ENCODE assay signal across 26 cellular contexts in the genomic region with DNA sequence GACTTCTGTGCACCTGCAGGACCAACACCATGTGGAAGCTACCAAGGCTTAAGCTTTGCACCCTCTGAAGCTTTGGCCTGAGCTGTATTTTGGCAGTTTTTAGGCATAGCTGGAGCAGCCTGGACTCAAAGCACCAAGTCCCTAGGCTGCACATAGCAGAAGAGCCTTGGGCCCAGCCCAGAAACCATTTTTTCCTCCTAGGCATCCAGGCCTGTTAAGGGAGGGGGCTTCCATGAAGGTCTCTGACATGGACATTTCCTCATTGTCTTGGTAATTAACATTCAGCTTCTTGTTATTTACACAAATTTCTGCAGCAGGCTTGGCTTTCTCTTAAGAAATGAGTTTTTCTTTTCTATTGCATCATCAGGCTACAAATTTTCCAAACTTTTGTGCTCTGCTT.
"Had no signal": no experiment of that assay in that cellular context is flagged by ENCODE, and none has a peak within 500 bp of the region (broad histone marks: within the 10 kb centered on the region; RNA-seq: fewer than 3 reads in every experiment).

No MANE protein-coding gene starts in this region.

- H3K27ac ChIP-seq: coronary artery, gastrocnemius medialis, neural progenitor cell, prostate gland, right atrium auricular region, thyroid gland, vagina had no signal

- DNase-seq: dermis blood vessel endothelial cell; effector memory CD8-positive, alpha-beta T cell; gastrocnemius medialis; head of caudate nucleus; kidney; midbrain; naive thymus-derived CD4-positive, alpha-beta T cell; stimulated activated CD4-positive, alpha-beta T cell treated with anti-CD3 and anti-CD28 coated beads, Interleukin-12 subunit alpha, Interleukin-12 subunit beta, amount 100 ng/mL, for 4 hours; stimulated activated CD4-positive, alpha-beta T cell treated with anti-CD3 and anti-CD28 coated beads, Interleukin-1b, Interleukin-23, amount 100 ng/mL, for 48 hours; stimulated activated CD4-positive, alpha-beta T cell treated with anti-CD3 and anti-CD28 coated beads, Interleukin-4, amount 100 ng/mL, for 1 hour; stimulated activated CD8-positive, alpha-beta memory T cell treated with anti-CD3 and anti-CD28 coated beads, Interleukin-4, amount 100 ng/mL, for 48 hours; stimulated activated naive CD4-positive, alpha-beta T cell; stimulated activated naive CD8-positive, alpha-beta T cell treated with anti-CD3 and anti-CD28 coated beads, Interleukin-15, amount 100 ng/mL, for 72 hours; thyroid gland; trophoblast cell had no signal

- H3K27ac Mint-ChIP-seq: effector memory CD8-positive, alpha-beta T cell; memory B cell; naive thymus-derived CD4-positive, alpha-beta T cell; nephron; neural progenitor cell; stimulated activated naive CD8-positive, alpha-beta T cell treated with anti-CD3 and anti-CD28 coated beads, Interleukin-15, amount 100 ng/mL, for 72 hours had no signal

- H3K27me3 Mint-ChIP-seq: effector memory CD8-positive, alpha-beta T cell; memory B cell; naive thymus-derived CD4-positive, alpha-beta T cell; stimulated activated naive CD8-positive, alpha-beta T cell treated with anti-CD3 and anti-CD28 coated beads, Interleukin-15, amount 100 ng/mL, for 72 hours had no signal

- H3K4me1 Mint-ChIP-seq: memory B cell; naive thymus-derived CD4-positive, alpha-beta T cell; neural progenitor cell; stimulated activated naive CD8-positive, alpha-beta T cell treated with anti-CD3 and anti-CD28 coated beads, Interleukin-15, amount 100 ng/mL, for 72 hours had no signal

- H3K27me3 ChIP-seq: gastrocnemius medialis, neural progenitor cell, right atrium auricular region, thyroid gland, vagina had no signal

- H3K36me3 Mint-ChIP-seq: memory B cell; naive thymus-derived CD4-positive, alpha-beta T cell had no signal

- H3K4me2 ChIP-seq: neural progenitor cell, smooth muscle cell had no signal

- ATAC-seq: effector memory CD8-positive, alpha-beta T cell; gastrocnemius medialis; left lobe of liver; naive thymus-derived CD4-positive, alpha-beta T cell; sciatic nerve; stimulated activated naive CD8-positive, alpha-beta T cell treated with anti-CD3 and anti-CD28 coated beads, Interleukin-15, amount 100 ng/mL, for 72 hours had no signal

- H3K4me3 Mint-ChIP-seq: effector memory CD8-positive, alpha-beta T cell; memory B cell; naive thymus-derived CD4-positive, alpha-beta T cell; nephron; neural progenitor cell; stimulated activated naive CD8-positive, alpha-beta T cell treated with anti-CD3 and anti-CD28 coated beads, Interleukin-15, amount 100 ng/mL, for 72 hours had no signal

- H3K4me1 ChIP-seq: gastrocnemius medialis, neural progenitor cell, prostate gland, right atrium auricular region, thyroid gland, vagina had no signal

- H2AFZ ChIP-seq: neural progenitor cell had no signal

- H3K36me3 ChIP-seq: gastrocnemius medialis, neural progenitor cell, prostate gland, right atrium auricular region, thyroid gland, vagina had no signal

- H3K9me3 ChIP-seq: gastrocnemius medialis, prostate gland, right atrium auricular region, thyroid gland, vagina had no signal

- H3K4me3 ChIP-seq: coronary artery, gastrocnemius medialis, lung, neural progenitor cell, prostate gland, right atrium auricular region, smooth muscle cell, thyroid gland, vagina had no signal
